Comparison of ENCODE assay signal across 1 cellular context in genomic region chr1:231694081-231694443, GRCh38.
TF ChIP-seq lines count a peak whose summit lies in the region.

No MANE protein-coding gene starts in this region.

TF ChIP-seq in WTC11, 78 proteins besides CTCF, POLR2A, EP300 and RAD21 (continued from another document):
- TF ChIP-seq E2F4 (CRISPR knock-in tag; IDR thresholded peaks at IDR 0.05; ENCODE audit: borderline replicate concordance, low read depth) (no peak), RELA (CRISPR knock-in tag; IDR thresholded peaks at IDR 0.05; ENCODE audit: borderline replicate concordance) (no peak), ZSCAN18 (CRISPR knock-in tag; IDR thresholded peaks at IDR 0.05) (no peak), ZNF396 (CRISPR knock-in tag; IDR thresholded peaks at IDR 0.05; ENCODE audit: borderline replicate concordance) (no peak), NFE2L1 (CRISPR knock-in tag; IDR thresholded peaks at IDR 0.05) (no peak)
TF ChIP-seq in WTC11: peak in this region for 0.
